Comparison of ENCODE assay signal across 19 cellular contexts in genomic region chr14:96538663-96539317, GRCh38. TPM values are rescaled to one million over a fixed set of nuclear protein-coding genes. Genes with fewer than 3 reads are reported as not detected.
A peak's percentile ranks its signal among the peaks of the same experiment; 100 is the strongest.
DNase-seq lines count a peak whose midpoint lies in the region; ATAC-seq, FAIRE-seq and TF ChIP-seq lines count a peak whose summit lies in the region.
"Had no signal": no experiment of that assay in that cellular context is flagged by ENCODE, and none has a peak within 500 bp of the region (broad histone marks: within the 10 kb centered on the region; RNA-seq: fewer than 3 reads in every experiment).

No MANE protein-coding gene starts in this region.

- H3K27me3 ChIP-seq in endocrine pancreas (ENCODE audit: control insufficient read depth, insufficient read depth, low read length), result no peaks in the 10 kb centered on the region
- no peaks in the 10 kb centered on the region for H3K27me3 ChIP-seq in right lobe of liver
- no peaks in the 10 kb centered on the region for H3K27me3 ChIP-seq in vagina
- H3K27me3 ChIP-seq: BE2C, dorsolateral prefrontal cortex, suprapubic skin had no signal

- no peaks in the 10 kb centered on the region for H3K36me3 ChIP-seq in endocrine pancreas (ENCODE audit: control insufficient read depth, insufficient read depth, low read length)
- peaks cover 0 to 6% (median 3%) of the 10 kb centered on the region in 4 donors for H3K36me3 ChIP-seq in right lobe of liver
- H3K36me3 ChIP-seq in vagina, result peaks cover 1 to 29% of the 10 kb centered on the region in 2 donors

- peak; percentile 74 for FAIRE-seq in D721Med (lab: Jason Lieb, UNC)
- FAIRE-seq: H1 had no signal

- no peaks in the 10 kb centered on the region for H3K9me3 ChIP-seq in endocrine pancreas (ENCODE audit: control insufficient read depth, low read length)
- no peaks in the 10 kb centered on the region for H3K9me3 ChIP-seq in right lobe of liver
- H3K9me3 ChIP-seq in vagina, result no peaks in the 10 kb centered on the region
- H3K9me3 ChIP-seq: BE2C, suprapubic skin had no signal

- H3K27ac ChIP-seq in right lobe of liver, result peak overlapping the region; percentile 35 to 77 (median 52)
- H3K27ac ChIP-seq in vagina, result no peak overlapping the region
- H3K27ac ChIP-seq: dorsolateral prefrontal cortex, suprapubic skin had no signal

- TF ChIP-seq CTCF in D721Med (IDR thresholded peaks at IDR 0.05; ENCODE audit: insufficient read depth, missing control alignments) (no peak), right lobe of liver (IDR thresholded peaks at IDR 0.05) (no peak), vagina (IDR thresholded peaks at IDR 0.05) (no peak)

- peaks cover 18% of the 10 kb centered on the region for H3K4me1 ChIP-seq in endocrine pancreas (ENCODE audit: control insufficient read depth, insufficient read depth, low read length)
- H3K4me1 ChIP-seq in right lobe of liver, result peaks cover 0 to 16% (median 0%) of the 10 kb centered on the region in 4 donors
- H3K4me1 ChIP-seq in vagina, result no peaks in the 10 kb centered on the region
- H3K4me1 ChIP-seq: BE2C, suprapubic skin had no signal

- WGBS in right lobe of liver (ENCODE audit: insufficient coverage, low coverage, low lambda C conversion rate, missing lambda C conversion rate), result 25% methylated on average over 2 of the region's 2 CpGs

- DNase-seq in D721Med (ENCODE audit: insufficient read length, low spot score) (no peak), OCI-M1 (lab: John Stamatoyannopoulos, UW) (peak; percentile 28), right lobe of liver (no peak), vagina (ENCODE audit: extremely low spot score in 2 of 2) (no peak), C1 segment of cervical spinal cord (lab: John Stamatoyannopoulos, UW) (no peak), NCI-H82 treated with DMSO at 0.1 percent for 48 hours (lab: John Stamatoyannopoulos, UW; ENCODE audit: unreplicated experiment) (no peak)
- DNase-seq: activated naive CD4-positive, alpha-beta T cell treated with anti-CD3 and anti-CD28 coated beads, Interleukin-2, amount 50 U/mL, for 16 hours; BE2C; DMS79; dorsolateral prefrontal cortex; natural killer cell; NCI-H187 treated with DMSO at 0.1 percent for 48 hours; NCI-H524 had no signal

- ATAC-seq in right lobe of liver (peak; percentile 41 to 76 (median 70)), GM21825 (IDR thresholded peaks at IDR 0.05; ENCODE audit: unreplicated experiment) (no peak)
- ATAC-seq: natural killer cell, WTC11 had no signal

- H3K4me3 ChIP-seq in endocrine pancreas (ENCODE audit: control insufficient read depth, insufficient read depth, low read length), result peak overlapping the region; percentile 76
- peak overlapping the region in 2 of 3 donors; percentile 10 to 24 for H3K4me3 ChIP-seq in right lobe of liver
- H3K4me3 ChIP-seq in vagina, result no peak overlapping the region
- H3K4me3 ChIP-seq: dorsolateral prefrontal cortex, lung, suprapubic skin had no signal

- intact Hi-C loops in right lobe of liver (cut with DNase I), result no loop called here
- intact Hi-C loops in vagina (cut with DNase I), result no loop called here

- no peak overlapping the region for H3K9ac ChIP-seq in endocrine pancreas (ENCODE audit: control insufficient read depth, insufficient read depth, low read length)

- no peak for TF ChIP-seq POLR2A in right lobe of liver (IDR thresholded peaks at IDR 0.05)
- TF ChIP-seq POLR2A in vagina (IDR thresholded peaks at IDR 0.05), result no peak

RNA-seq across cellular contexts. Expression of gene PAPOLA, which starts 36.6 kb away (rescaled TPM):
- total RNA-seq in right lobe of liver, result 100 to 1,000 TPM in 1 of 6 experiments, 10 to 100 TPM in 5; 68.0 to 102 (median 88.1) TPM
- 143 TPM for total RNA-seq in vagina

Comparison
In these comparisons a context has a peak if more than half of its experiments do, and no peak if none do; other contexts are left out.
1. H3K4me3 ChIP-seq: peak in endocrine pancreas (single experiment) and right lobe of liver (2 of 3); none in vagina (0 of 2).